In genomic region chr10:92691042-92691590, GRCh38 we compare ENCODE assay signal across 8 cellular contexts. TPM values are rescaled to one million over a fixed set of nuclear protein-coding genes. Genes with fewer than 3 reads are reported as not detected.
DNase-seq lines count a peak whose midpoint lies in the region; ATAC-seq and TF ChIP-seq lines count a peak whose summit lies in the region.

No MANE protein-coding gene starts in this region.

- H3K36me3 ChIP-seq in H7 (replicated peaks; ENCODE audit: control insufficient read depth, insufficient read depth, low read length), result no peaks in the 10 kb centered on the region
- no peaks in the 10 kb centered on the region for H3K36me3 ChIP-seq in right atrium auricular region
- H3K36me3 ChIP-seq in skeletal muscle satellite cell (ENCODE audit: insufficient read depth, low read length), result no peaks in the 10 kb centered on the region

- intact Hi-C loops in activated CD8-positive, alpha-beta T cell treated with anti-CD3 and anti-CD28 coated beads for 36 hours (cut with micrococcal nuclease), result loop anchor here (10.0 kb wide), 1 partner anchor 384 kb away; the partner anchor contains the start of gene CYP26A1

- H3K4me1 ChIP-seq in right atrium auricular region (peaks cover 0 to 31% of the 10 kb centered on the region in 2 donors), skeletal muscle satellite cell (ENCODE audit: control insufficient read depth, insufficient read depth, low read length) (peaks cover 12% of the 10 kb centered on the region)

- CTCF ChIA-PET in activated CD8-positive, alpha-beta T cell treated with anti-CD3 and anti-CD28 coated beads for 36 hours (lab: Charles Lee), result interaction anchor here (0.7 to 0.9 kb wide), 2 partner anchors 100 to 897 kb away, joined by 3 read pairs; no protein-coding TSS in a partner anchor

- H3K4me3 Mint-ChIP-seq in activated CD8-positive, alpha-beta T cell treated with anti-CD3 and anti-CD28 coated beads for 36 hours, result peak overlapping the region; percentile 37

- H3K9ac ChIP-seq in skeletal muscle satellite cell (ENCODE audit: low read depth, low read length), result no peak overlapping the region

- H3K36me3 Mint-ChIP-seq in activated CD8-positive, alpha-beta T cell treated with anti-CD3 and anti-CD28 coated beads for 36 hours (ENCODE audit: low read depth), result no peaks in the 10 kb centered on the region

- peak; percentile 72 for DNase-seq in H7
- DNase-seq in activated CD8-positive, alpha-beta T cell treated with anti-CD3 and anti-CD28 coated beads for 36 hours, result peak; percentile 2
- no peak for DNase-seq in right atrium auricular region (ENCODE audit: low spot score)
- DNase-seq in cerebellum (ENCODE audit: low spot score), result no peak
- DNase-seq in medulla oblongata (ENCODE audit: extremely low spot score), result no peak
- DNase-seq in NCI-H187 treated with DMSO at 0.1 percent for 48 hours (lab: John Stamatoyannopoulos, UW), result no peak

- H3K27ac ChIP-seq in right atrium auricular region, result peak overlapping the region; percentile 83 to 87

- ATAC-seq in activated CD8-positive, alpha-beta T cell treated with anti-CD3 and anti-CD28 coated beads for 36 hours, result no peak
- ATAC-seq in GM21737 (IDR thresholded peaks at IDR 0.05; ENCODE audit: unreplicated experiment), result no peak

- H3K4me3 ChIP-seq in H7 (ENCODE audit: insufficient read depth, low read depth, low read length) (peak overlapping the region; percentile 57), right atrium auricular region (peak overlapping the region; percentile 19 to 64), skeletal muscle satellite cell (ENCODE audit: low read length) (no peak overlapping the region)

- H3K27ac Mint-ChIP-seq in activated CD8-positive, alpha-beta T cell treated with anti-CD3 and anti-CD28 coated beads for 36 hours, result no peak overlapping the region

- H3K9me3 Mint-ChIP-seq in activated CD8-positive, alpha-beta T cell treated with anti-CD3 and anti-CD28 coated beads for 36 hours, result no peaks in the 10 kb centered on the region

- POLR2A ChIA-PET in activated CD8-positive, alpha-beta T cell treated with anti-CD3 and anti-CD28 coated beads for 36 hours (lab: Charles Lee), result interaction anchor here (0.6 to 0.9 kb wide), 3 partner anchors 39 to 487 kb away, joined by 3 to 4 read pairs (median 3); no protein-coding TSS in a partner anchor

- peaks cover 54% of the 10 kb centered on the region for H3K27me3 Mint-ChIP-seq in activated CD8-positive, alpha-beta T cell treated with anti-CD3 and anti-CD28 coated beads for 36 hours

- no peak for TF ChIP-seq CTCF in activated CD8-positive, alpha-beta T cell treated with anti-CD3 and anti-CD28 coated beads for 36 hours (IDR thresholded peaks at IDR 0.05)
- no peak for TF ChIP-seq CTCF in right atrium auricular region (IDR thresholded peaks at IDR 0.05)

- H3K27me3 ChIP-seq in H7 (ENCODE audit: control insufficient read depth, insufficient read depth, low read length) (peaks cover 84% of the 10 kb centered on the region), right atrium auricular region (peaks cover 15 to 27% of the 10 kb centered on the region in 2 donors), skeletal muscle satellite cell (ENCODE audit: control insufficient read depth, insufficient read depth, low read length) (peaks cover 16% of the 10 kb centered on the region)

- H3K4me2 ChIP-seq in skeletal muscle satellite cell (ENCODE audit: low read length), result peak overlapping the region; percentile 76

- H3K4me1 Mint-ChIP-seq in activated CD8-positive, alpha-beta T cell treated with anti-CD3 and anti-CD28 coated beads for 36 hours (ENCODE audit: low read depth), result peaks cover 22% of the 10 kb centered on the region

- H3K9me3 ChIP-seq in right atrium auricular region (peaks cover 0 to 5% of the 10 kb centered on the region in 2 donors), skeletal muscle satellite cell (replicated peaks; ENCODE audit: low read length) (no peaks in the 10 kb centered on the region)

RNA-seq across cellular contexts. Expression of gene HHEX, which starts 1.4 kb away (rescaled TPM):
- total RNA-seq in H7 (2014; rRNA removed; shearing (Covaris generic)), result 7.0 and 7.2 TPM in 2 replicates
- under 1 TPM; 0.34 to 0.58 TPM for total RNA-seq in activated CD8-positive, alpha-beta T cell treated with anti-CD3 and anti-CD28 coated beads for 36 hours
- 1 to 10 TPM; 2.1 to 4.9 TPM for total RNA-seq in right atrium auricular region
- total RNA-seq in skeletal muscle satellite cell (2012; rRNA removed), result 0.22 and 0.76 TPM in 2 replicates
- 2.1 TPM for total RNA-seq in cerebellum

Comparison
In these comparisons a context has a peak if more than half of its experiments do, and no peak if none do; other contexts are left out.
1. DNase-seq: peak in H7 (single experiment) and activated CD8-positive, alpha-beta T cell treated with anti-CD3 and anti-CD28 coated beads for 36 hours (single experiment); none in right atrium auricular region (single experiment), cerebellum (single experiment), medulla oblongata (single experiment) and NCI-H187 treated with DMSO at 0.1 percent for 48 hours (single experiment).